34 cellular contexts compared by ENCODE assay signal in the genomic region with DNA sequence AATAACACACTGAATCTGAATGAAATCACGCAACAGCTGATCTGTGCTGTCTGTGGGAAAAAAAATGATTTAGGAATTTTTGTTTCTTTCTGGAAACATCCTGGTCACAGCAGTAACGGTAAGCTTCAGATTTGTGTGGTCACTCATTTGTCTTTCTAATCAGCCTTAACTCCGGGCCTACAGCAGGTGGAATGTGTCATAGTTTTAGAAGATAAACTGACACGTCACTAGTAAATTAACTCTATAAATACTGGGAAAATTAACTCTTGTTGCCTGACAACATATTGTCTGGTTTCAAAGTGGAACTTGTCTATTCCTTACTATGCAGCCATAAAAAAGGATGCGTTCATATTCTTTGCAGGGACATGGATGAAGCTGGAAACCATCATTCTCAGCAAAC.
"Had no signal": no experiment of that assay in that cellular context is flagged by ENCODE, and none has a peak within 500 bp of the region (broad histone marks: within the 10 kb centered on the region; RNA-seq: fewer than 3 reads in every experiment).

No MANE protein-coding gene starts in this region.

- H3K4me3 ChIP-seq: MG63 had no signal

- H3K36me3 ChIP-seq: MG63 had no signal

- DNase-seq: Karpas-422, Kasumi-1, MG63, MM.1S, MV-4-11, NCI-H1048, NCI-H1092, NCI-H1092 treated with DMSO at 0.1 percent for 48 hours, NCI-H1105, NCI-H1105 treated with DMSO at 0.1 percent for 48 hours, NCI-H1417, NCI-H1417 treated with DMSO at 0.1 percent for 48 hours, NCI-H1436, NCI-H1436 treated with DMSO at 0.1 percent for 48 hours, NCI-H146, NCI-H1694, NCI-H1694 treated with DMSO at 0.1 percent for 48 hours, NCI-H187, NCI-H187 treated with DMSO at 0.1 percent for 48 hours, NCI-H1930, NCI-H2029, NCI-H2029 treated with DMSO at 0.1 percent for 48 hours, NCI-H2081, NCI-H2081 treated with DMSO at 0.1 percent for 48 hours, NCI-H2107, NCI-H2171, NCI-H2171 treated with DMSO at 0.1 percent for 48 hours, NCI-H2227 treated with DMSO at 0.1 percent for 48 hours, NCI-H226, NCI-H345, NCI-H446, NCI-H446 treated with DMSO at 0.1 percent for 48 hours, NCI-H510A, NCI-H510A treated with DMSO at 0.1 percent for 48 hours had no signal

- H3K9me3 ChIP-seq: MG63 had no signal
